15 cellular contexts compared by ENCODE assay signal in the genomic region with DNA sequence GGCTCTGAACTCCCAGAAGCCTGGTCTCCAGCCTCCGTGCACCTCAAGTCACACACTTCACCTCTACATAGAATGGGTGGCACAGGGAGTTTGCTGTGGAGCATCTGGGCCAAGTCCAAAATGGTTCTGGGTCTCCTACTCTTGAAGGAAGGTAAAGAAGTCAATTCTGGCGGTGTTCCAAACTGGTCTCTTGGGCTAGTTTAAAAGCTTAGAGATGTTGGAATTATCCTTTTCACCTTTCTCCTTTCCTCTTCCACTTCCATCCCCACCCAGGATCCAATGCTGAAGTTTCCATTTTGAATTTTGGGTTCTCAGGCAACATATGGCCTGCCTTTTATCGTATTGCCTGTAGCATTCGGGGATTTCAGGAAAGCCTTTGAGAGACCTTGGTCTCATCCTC.
A peak's percentile ranks its signal among the peaks of the same experiment; 100 is the strongest.
DNase-seq lines count a peak whose midpoint lies in the region; TF ChIP-seq lines count a peak whose summit lies in the region.
"Had no signal": no experiment of that assay in that cellular context is flagged by ENCODE, and none has a peak within 500 bp of the region (broad histone marks: within the 10 kb centered on the region; RNA-seq: fewer than 3 reads in every experiment).

No MANE protein-coding gene starts in this region.

- H3K27ac Mint-ChIP-seq in endothelial cell (ENCODE audit: unreplicated experiment) (peak overlapping the region; percentile 85), neural crest cell (ENCODE audit: unreplicated experiment) (peak overlapping the region; percentile 17)
- H3K27ac Mint-ChIP-seq: B cell; CD4-positive, CD25-positive, alpha-beta regulatory T cell; CD8-positive, alpha-beta T cell; HFFc6 had no signal

- H3K36me3 Mint-ChIP-seq in endothelial cell (ENCODE audit: low read depth, unreplicated experiment), result peaks cover 16% of the 10 kb centered on the region
- no peaks in the 10 kb centered on the region for H3K36me3 Mint-ChIP-seq in neural crest cell (ENCODE audit: low read depth)
- H3K36me3 Mint-ChIP-seq: CD4-positive, CD25-positive, alpha-beta regulatory T cell; CD8-positive, alpha-beta T cell had no signal

- no peak for TF ChIP-seq CTCF in endothelial cell (IDR thresholded peaks at IDR 0.05; ENCODE audit: unreplicated experiment)
- no peak for TF ChIP-seq CTCF in neural crest cell (conservative IDR thresholded peaks at IDR 0.05)

- no peak overlapping the region for H3K4me3 Mint-ChIP-seq in endothelial cell (ENCODE audit: unreplicated experiment)
- no peak overlapping the region for H3K4me3 Mint-ChIP-seq in neural crest cell
- H3K4me3 Mint-ChIP-seq: B cell; CD4-positive, CD25-positive, alpha-beta regulatory T cell; CD8-positive, alpha-beta T cell; HFFc6 had no signal

- H3K27me3 Mint-ChIP-seq in endothelial cell (ENCODE audit: unreplicated experiment), result peaks cover 10% of the 10 kb centered on the region
- peaks cover 3% of the 10 kb centered on the region for H3K27me3 Mint-ChIP-seq in neural crest cell (ENCODE audit: low read depth)

- peaks cover 54% of the 10 kb centered on the region for H3K4me1 Mint-ChIP-seq in endothelial cell (ENCODE audit: unreplicated experiment)
- H3K4me1 Mint-ChIP-seq in neural crest cell, result no peaks in the 10 kb centered on the region
- H3K4me1 Mint-ChIP-seq: B cell; CD4-positive, CD25-positive, alpha-beta regulatory T cell had no signal

- DNase-seq in DMS 273 (lab: John Stamatoyannopoulos, UW; ENCODE audit: unreplicated experiment), result peak; percentile 14
- DNase-seq in DMS 273 treated with DMSO at 0.1 percent for 48 hours (lab: John Stamatoyannopoulos, UW), result no peak
- no peak for DNase-seq in endothelial cell (ENCODE audit: low spot score)
- no peak for DNase-seq in neural crest cell (ENCODE audit: low read depth, low spot score)
- DNase-seq in H4 (ENCODE audit: low spot score), result no peak
- no peak for DNase-seq in Kasumi-1 (lab: John Stamatoyannopoulos, UW)
- DNase-seq: Caco-2; CD4-positive, CD25-positive, alpha-beta regulatory T cell; CD8-positive, alpha-beta T cell; DMS53; DMS79 treated with DMSO at 0.1 percent for 48 hours; GF-D8; GM23248; HFFc6 had no signal

- H3K9me3 Mint-ChIP-seq in endothelial cell (ENCODE audit: unreplicated experiment) (peaks cover 5% of the 10 kb centered on the region), neural crest cell (peaks cover 3% of the 10 kb centered on the region)
- H3K9me3 Mint-ChIP-seq: CD4-positive, CD25-positive, alpha-beta regulatory T cell; CD8-positive, alpha-beta T cell; HFFc6 had no signal
